ENCODE assay signal across 21 cellular contexts in the genomic region with DNA sequence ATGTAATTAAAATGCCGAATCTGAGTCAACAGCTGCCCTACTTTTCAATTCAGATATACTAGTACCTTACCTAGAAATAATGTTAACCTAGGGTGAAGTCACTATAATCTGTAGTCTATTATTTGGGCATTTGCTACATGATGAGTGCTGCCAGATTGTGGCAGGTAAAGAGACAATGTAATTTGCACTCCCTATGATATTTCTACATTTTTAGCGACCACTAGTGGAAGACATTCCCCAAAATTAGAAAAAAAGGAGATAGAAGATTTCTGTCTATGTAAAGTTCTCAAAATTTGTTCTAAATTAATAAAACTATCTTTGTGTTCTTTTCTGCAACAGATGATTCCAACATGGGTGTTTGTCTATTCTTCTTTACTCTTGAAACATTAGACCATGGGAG. TPM values are rescaled to one million over a fixed set of nuclear protein-coding genes. Genes with fewer than 3 reads are reported as not detected.
"Had no signal": no experiment of that assay in that cellular context is flagged by ENCODE, and none has a peak within 500 bp of the region (broad histone marks: within the 10 kb centered on the region; RNA-seq: fewer than 3 reads in every experiment).

No MANE protein-coding gene starts in this region.

- H3K4me2 ChIP-seq: hepatocyte had no signal

- H3K27ac Mint-ChIP-seq: activated CD4-positive, alpha-beta memory T cell treated with anti-CD3 and anti-CD28 coated beads for 36 hours; activated naive CD8-positive, alpha-beta T cell treated with anti-CD3 and anti-CD28 coated beads, Interleukin-2, amount 10 ng/mL, durations not matched to agents 7 days and 5 days; activated T-cell treated with anti-CD3 and anti-CD28 coated beads, Interleukin-2, amount 50 U/mL, for 72 hours; nephron; stimulated activated naive CD8-positive, alpha-beta T cell treated with anti-CD3 and anti-CD28 coated beads, Interleukin-15, Interleukin-2, amounts not matched to agents 100 ng/mL and 50 ng/mL, for 24 hours had no signal

- H3K36me3 ChIP-seq: left ventricle myocardium inferior had no signal

- H3K4me1 Mint-ChIP-seq: activated naive CD8-positive, alpha-beta T cell treated with anti-CD3 and anti-CD28 coated beads, Interleukin-2, amount 10 ng/mL, durations not matched to agents 7 days and 5 days; nephron had no signal

- H3K4me3 Mint-ChIP-seq: activated CD4-positive, alpha-beta memory T cell treated with anti-CD3 and anti-CD28 coated beads for 36 hours; activated naive CD8-positive, alpha-beta T cell treated with anti-CD3 and anti-CD28 coated beads, Interleukin-2, amount 10 ng/mL, durations not matched to agents 7 days and 5 days; activated T-cell treated with anti-CD3 and anti-CD28 coated beads, Interleukin-2, amount 50 U/mL, for 72 hours; nephron; stimulated activated naive CD8-positive, alpha-beta T cell treated with anti-CD3 and anti-CD28 coated beads, Interleukin-15, Interleukin-2, amounts not matched to agents 100 ng/mL and 50 ng/mL, for 24 hours had no signal

- DNase-seq: activated CD4-positive, alpha-beta memory T cell treated with anti-CD3 and anti-CD28 coated beads for 36 hours; activated gamma-delta T cell treated with Interleukin-2 at 50 U/mL for 16 hours; activated naive CD8-positive, alpha-beta T cell treated with anti-CD3 and anti-CD28 coated beads, Interleukin-2, amount 10 ng/mL, durations not matched to agents 7 days and 5 days; activated T-cell treated with anti-CD3 and anti-CD28 coated beads, Interleukin-2, amount 50 U/mL, for 72 hours; aorta; dorsolateral prefrontal cortex; kidney; left ventricle myocardium inferior; mesenchymal stem cell; stimulated activated CD4-positive, alpha-beta T cell treated with anti-CD3 and anti-CD28 coated beads, Interleukin-4, amount 100 ng/mL, for 1 hour; stimulated activated CD8-positive, alpha-beta memory T cell treated with anti-CD3 and anti-CD28 coated beads, Interleukin-4, amount 100 ng/mL, for 48 hours had no signal

- ATAC-seq: activated T-cell treated with anti-CD3 and anti-CD28 coated beads, Interleukin-2, amount 50 U/mL, for 72 hours had no signal

- H2AFZ ChIP-seq: hepatocyte had no signal

- H3K27me3 ChIP-seq: hepatocyte had no signal

- H3K4me3 ChIP-seq: dorsolateral prefrontal cortex, hepatocyte, left ventricle myocardium inferior had no signal

- H3K4me1 ChIP-seq: left ventricle myocardium inferior had no signal

- FAIRE-seq: bronchial epithelial cell, kidney had no signal

- H3K79me2 ChIP-seq: hepatocyte had no signal

- H3K9me3 Mint-ChIP-seq: activated CD4-positive, alpha-beta memory T cell treated with anti-CD3 and anti-CD28 coated beads for 36 hours; activated naive CD8-positive, alpha-beta T cell treated with anti-CD3 and anti-CD28 coated beads, Interleukin-2, amount 10 ng/mL, durations not matched to agents 7 days and 5 days; nephron; stimulated activated naive CD8-positive, alpha-beta T cell treated with anti-CD3 and anti-CD28 coated beads, Interleukin-15, Interleukin-2, amounts not matched to agents 100 ng/mL and 50 ng/mL, for 24 hours had no signal

- H3K27ac ChIP-seq: dorsolateral prefrontal cortex, hepatocyte, left ventricle myocardium inferior had no signal

RNA-seq across cellular contexts. Expression of a gene that starts 14.1 kb away (rescaled TPM):
- total RNA-seq: activated CD4-positive, alpha-beta memory T cell treated with anti-CD3 and anti-CD28 coated beads for 36 hours; bronchial epithelial cell; chondrocyte; hepatocyte; left ventricle myocardium inferior; osteoblast; renal cortical epithelial cell; temporal lobe had no signal
- polyA plus RNA-seq: hepatocyte had no signal

RNA-seq across cellular contexts. Expression of a gene that starts 22.9 kb away (rescaled TPM):
- total RNA-seq: activated CD4-positive, alpha-beta memory T cell treated with anti-CD3 and anti-CD28 coated beads for 36 hours; activated naive CD8-positive, alpha-beta T cell treated with anti-CD3 and anti-CD28 coated beads, Interleukin-2, amount 10 ng/mL, durations not matched to agents 7 days and 5 days; activated T-cell treated with anti-CD3 and anti-CD28 coated beads, Interleukin-2, amount 50 U/mL, for 72 hours; aorta; bronchial epithelial cell; chondrocyte; dorsolateral prefrontal cortex; hepatocyte; kidney; left ventricle myocardium inferior; osteoblast; renal cortical epithelial cell; temporal lobe; ureter had no signal
- polyA plus RNA-seq: esophagus, hepatocyte had no signal

RNA-seq across cellular contexts. Expression of a gene that starts 40.4 kb away (rescaled TPM):
- total RNA-seq: activated CD4-positive, alpha-beta memory T cell treated with anti-CD3 and anti-CD28 coated beads for 36 hours; activated naive CD8-positive, alpha-beta T cell treated with anti-CD3 and anti-CD28 coated beads, Interleukin-2, amount 10 ng/mL, durations not matched to agents 7 days and 5 days; activated T-cell treated with anti-CD3 and anti-CD28 coated beads, Interleukin-2, amount 50 U/mL, for 72 hours; aorta; bronchial epithelial cell; chondrocyte; dorsolateral prefrontal cortex; hepatocyte; kidney; left ventricle myocardium inferior; osteoblast; renal cortical epithelial cell; temporal lobe; ureter had no signal
- polyA plus RNA-seq: aorta, esophagus, hepatocyte had no signal

RNA-seq across cellular contexts. Expression of a gene that starts 45.5 kb away (rescaled TPM):
- total RNA-seq: activated CD4-positive, alpha-beta memory T cell treated with anti-CD3 and anti-CD28 coated beads for 36 hours; activated naive CD8-positive, alpha-beta T cell treated with anti-CD3 and anti-CD28 coated beads, Interleukin-2, amount 10 ng/mL, durations not matched to agents 7 days and 5 days; activated T-cell treated with anti-CD3 and anti-CD28 coated beads, Interleukin-2, amount 50 U/mL, for 72 hours; aorta; bronchial epithelial cell; chondrocyte; dorsolateral prefrontal cortex; hepatocyte; kidney; left ventricle myocardium inferior; osteoblast; renal cortical epithelial cell; temporal lobe; ureter had no signal
- polyA plus RNA-seq: aorta, esophagus, hepatocyte had no signal
